ENCODE assay signal across 8 cellular contexts in the genomic region with DNA sequence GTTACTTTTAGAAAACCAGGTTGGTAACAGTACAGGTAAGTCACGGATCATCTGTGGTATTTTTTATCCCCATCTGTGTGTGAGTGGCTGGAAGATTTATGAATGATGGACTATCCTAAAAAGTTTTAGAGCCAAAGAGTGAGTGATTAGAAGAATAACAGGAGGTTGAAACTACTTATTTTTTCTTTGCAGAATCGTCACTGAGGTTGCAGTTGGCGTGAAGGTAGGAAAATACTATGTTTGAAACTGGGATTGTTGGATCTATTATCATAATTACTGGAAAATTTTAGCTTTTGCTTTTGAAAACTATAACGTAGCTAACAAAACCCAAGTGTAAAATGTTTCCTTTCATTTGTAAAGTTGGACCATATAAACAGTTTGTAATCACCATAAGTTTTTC. TPM values are rescaled to one million over a fixed set of nuclear protein-coding genes. Genes with fewer than 3 reads are reported as not detected.
DNase-seq lines count a peak whose midpoint lies in the region; ATAC-seq, FAIRE-seq and TF ChIP-seq lines count a peak whose summit lies in the region.

No MANE protein-coding gene starts in this region.

- no peak overlapping the region for H2AFZ ChIP-seq in GM23248
- no peak overlapping the region for H2AFZ ChIP-seq in fibroblast of lung (ENCODE audit: low read length)

- H3K9me3 ChIP-seq in GM23248 (ENCODE audit: low read depth) (no peaks in the 10 kb centered on the region), RWPE2 (ENCODE audit: severe bottlenecking) (no peaks in the 10 kb centered on the region), fibroblast of lung (ENCODE audit: control insufficient read depth, insufficient read depth, low read depth, low read length) (no peaks in the 10 kb centered on the region)

- no peak for ATAC-seq in RWPE2 (ENCODE audit: low read depth)

- in situ Hi-C loops in GM23248 (cut with MboI) = no loop called here

- H3K4me2 ChIP-seq in GM23248 (ENCODE audit: unreplicated experiment) (peak overlapping the region; percentile 96), fibroblast of lung (ENCODE audit: extremely low read depth, insufficient read depth, low read length) (peak overlapping the region; percentile 27)

- H3K4me1 ChIP-seq in GM23248 (ENCODE audit: insufficient read depth) (peaks cover 18% of the 10 kb centered on the region), RWPE2 (ENCODE audit: insufficient read depth, poor library complexity, severe bottlenecking) (peaks cover 3% of the 10 kb centered on the region), fibroblast of lung (ENCODE audit: control insufficient read depth, extremely low read depth, insufficient read depth, low read length) (no peaks in the 10 kb centered on the region)

- peak overlapping the region; percentile 85 for H3K4me3 ChIP-seq in GM23248
- H3K4me3 ChIP-seq in RWPE2 (ENCODE audit: severe bottlenecking) = peak overlapping the region; percentile 91
- H3K4me3 ChIP-seq in fibroblast of lung (replicated peaks in 1 of 4; ENCODE audit: control extremely low read depth in 1 of 4, insufficient read depth in 1 of 4, low read depth in 3 of 4, low read length in 4 of 4) = peak overlapping the region; percentile 72 to 99 (median 91)
- H3K4me3 ChIP-seq in retinal pigment epithelial cell (ENCODE audit: low read length) = peak overlapping the region; percentile 97

- H3K79me2 ChIP-seq in GM23248 (ENCODE audit: insufficient read depth) (peaks cover 65% of the 10 kb centered on the region), fibroblast of lung (ENCODE audit: control insufficient read depth, insufficient read depth, low read length) (peaks cover 58% of the 10 kb centered on the region)

- H3K27ac ChIP-seq in GM23248 = peak overlapping the region; percentile 23; the same call in 1 of the 2 replicates
- no peak overlapping the region for H3K27ac ChIP-seq in RWPE2 (ENCODE audit: poor library complexity, severe bottlenecking)
- no peak overlapping the region for H3K27ac ChIP-seq in fibroblast of lung (ENCODE audit: insufficient read depth, low read length)

- DNase-seq in GM23248 = peak; percentile 23
- no peak for DNase-seq in RWPE2 (ENCODE audit: low spot score)
- DNase-seq in fibroblast of lung (ENCODE audit: low read depth in 2 of 2) = no peak
- no peak for DNase-seq in retinal pigment epithelial cell (ENCODE audit: low read depth)
- DNase-seq in NCI-H146 treated with DMSO at 0.1 percent for 48 hours (lab: John Stamatoyannopoulos, UW; ENCODE audit: unreplicated experiment) = no peak
- DNase-seq in GDM1 (lab: John Stamatoyannopoulos, UW) = no peak
- DNase-seq in NCI-H1105 (lab: John Stamatoyannopoulos, UW) = no peak
- DNase-seq in GM12891 (ENCODE audit: insufficient read length, low spot score) = no peak

- no peak for FAIRE-seq in GM12891 (lab: Jason Lieb, UNC)

- H3K36me3 ChIP-seq in GM23248 (ENCODE audit: low read depth) = peaks cover 13% of the 10 kb centered on the region
- H3K36me3 ChIP-seq in RWPE2 (ENCODE audit: low read depth) = peaks cover 53% of the 10 kb centered on the region
- peaks cover 2% of the 10 kb centered on the region for H3K36me3 ChIP-seq in fibroblast of lung (ENCODE audit: control insufficient read depth, insufficient read depth, low read length)

- H3K9ac ChIP-seq in GM23248 (peak overlapping the region; percentile 97), fibroblast of lung (ENCODE audit: insufficient read depth, low read length) (no peak overlapping the region)

- TF ChIP-seq CTCF in RWPE2 (IDR thresholded peaks at IDR 0.05; ENCODE audit: poor library complexity, severe bottlenecking) (no peak), fibroblast of lung (conservative IDR thresholded peaks at IDR 0.05 in 1 of 2, IDR thresholded peaks at IDR 0.05 in 1 of 2; ENCODE audit: low read depth in 1 of 2, low read length in 2 of 2) (no peak), retinal pigment epithelial cell (conservative IDR thresholded peaks at IDR 0.05; ENCODE audit: low read depth, low read length) (no peak)

- H3F3A ChIP-seq in GM23248 (ENCODE audit: insufficient read depth) = no peaks in the 10 kb centered on the region

- 11 to 13% methylated on average over 4 of the region's 4 CpGs for whole genome bisulfite sequencing in GM23248 (ENCODE audit: low coverage in 1 of 2, low lambda C conversion rate in 2 of 2, missing lambda C conversion rate in 2 of 2), 2 experiments

- no peaks in the 10 kb centered on the region for H3K9me2 ChIP-seq in GM23248 (ENCODE audit: insufficient read depth)

- no peak for TF ChIP-seq POLR2A in GM12891 (IDR thresholded peaks at IDR 0.05; ENCODE audit: low read depth, low read length)

- H3K27me3 ChIP-seq in GM23248 (replicated peaks; ENCODE audit: insufficient read depth) = no peaks in the 10 kb centered on the region
- no peaks in the 10 kb centered on the region for H3K27me3 ChIP-seq in RWPE2 (ENCODE audit: insufficient read depth, poor library complexity, severe bottlenecking)
- H3K27me3 ChIP-seq in fibroblast of lung (ENCODE audit: control insufficient read depth, insufficient read depth, low read length) = no peaks in the 10 kb centered on the region

- no peaks in the 10 kb centered on the region for H4K20me1 ChIP-seq in GM23248 (ENCODE audit: insufficient read depth)
- no peaks in the 10 kb centered on the region for H4K20me1 ChIP-seq in fibroblast of lung (ENCODE audit: control insufficient read depth, extremely low read depth, insufficient read depth, low read length)

TF ChIP-seq in GM12891, 5 proteins besides CTCF, POLR2A, EP300 and RAD21:
- TF ChIP-seq POLR2AphosphoS5 (IDR thresholded peaks at IDR 0.05; ENCODE audit: low read depth, low read length) = no peak
- no peak for TF ChIP-seq PAX5 (IDR thresholded peaks at IDR 0.05; ENCODE audit: insufficient read depth, low read length, severe bottlenecking)
- TF ChIP-seq POU2F2 (IDR thresholded peaks at IDR 0.05; ENCODE audit: low read depth, low read length) = no peak
- no peak for TF ChIP-seq TAF1 (IDR thresholded peaks at IDR 0.05; ENCODE audit: low read depth, low read length)
- TF ChIP-seq SPI1 (IDR thresholded peaks at IDR 0.05; ENCODE audit: low read depth, low read length) = no peak
TF ChIP-seq in GM12891: peak in this region for 0.

RNA-seq across cellular contexts. Expression of gene PTBP2, which starts 1.8 kb away (rescaled TPM):
- 9.2 and 9.6 TPM in 2 replicates for total RNA-seq in GM23248 (2014; rRNA removed; shearing (Covaris generic))
- polyA plus RNA-seq in GM23248 (2016; fragmentation: Nextera tagmentation; extraction: Ambion mirVana) = 5.2 and 8.3 TPM in 2 replicates
- 18.2 and 24.6 TPM in 2 replicates for total RNA-seq in fibroblast of lung
- 14.9 and 19.7 TPM in 2 replicates for polyA plus RNA-seq in fibroblast of lung
- polyA plus RNA-seq in fibroblast of lung (2012) = 7.3 and 9.5 TPM in 2 replicates
- polyA minus RNA-seq in fibroblast of lung (ENCODE audit: low replicate concordance) = 2.6 and 10.4 TPM in 2 replicates
- 4.1 TPM for polyA plus RNA-seq in GM12891 (2012; ENCODE audit: low read depth, missing spikeins)
